Comparison of ENCODE assay signal across 13 cellular contexts in genomic region chr10:62760401-62760800, GRCh38. TPM values are rescaled to one million over a fixed set of nuclear protein-coding genes. Genes with fewer than 3 reads are reported as not detected.
DNase-seq lines count a peak whose midpoint lies in the region; ATAC-seq and TF ChIP-seq lines count a peak whose summit lies in the region.
"Had no signal": no experiment of that assay in that cellular context is flagged by ENCODE, and none has a peak within 500 bp of the region (broad histone marks: within the 10 kb centered on the region; RNA-seq: fewer than 3 reads in every experiment).

No MANE protein-coding gene starts in this region.

- no peak overlapping the region for H3K4me3 ChIP-seq in BLaER1 treated with 17β-estradiol and CSF1 and Interleukin-3, amounts not matched to agents 10 nM and 100 nM
- H3K4me3 ChIP-seq in right cardiac atrium (ENCODE audit: low read length) = no peak overlapping the region
- H3K4me3 ChIP-seq in neutrophil (ENCODE audit: low read depth in 1 of 2, low read length in 1 of 2) = no peak overlapping the region

- CTCF ChIA-PET in activated naive CD4-positive, alpha-beta T cell treated with anti-CD3 and anti-CD28 coated beads for 36 hours (lab: Charles Lee) = interaction anchor here (0.8 to 2.1 kb wide), 3 partner anchors 11 to 46 kb away, joined by 6 to 7 read pairs (median 6); no protein-coding TSS in a partner anchor

- no peaks in the 10 kb centered on the region for H3K9me3 Mint-ChIP-seq in activated naive CD4-positive, alpha-beta T cell treated with anti-CD3 and anti-CD28 coated beads for 36 hours
- H3K9me3 Mint-ChIP-seq: naive thymus-derived CD8-positive, alpha-beta T cell had no signal

- DNase-seq in NOMO-1 treated with dmso at 0.1 percent for 144 hours (lab: John Stamatoyannopoulos, UW; ENCODE audit: unreplicated experiment) (peak; percentile 24), right cardiac atrium (peak; percentile 36 to 54 (median 48)), NCI-H146 (lab: John Stamatoyannopoulos, UW) (no peak), ACHN (no peak)
- no peak for DNase-seq in activated naive CD4-positive, alpha-beta T cell treated with anti-CD3 and anti-CD28 coated beads for 36 hours
- DNase-seq: activated CD4-positive, alpha-beta T cell treated with anti-CD3 and anti-CD28 coated beads, Interleukin-2, amount 50 U/mL, for 4 hours; naive thymus-derived CD8-positive, alpha-beta T cell; NCI-H2081; NCI-H69; T1000 had no signal

- ATAC-seq in right cardiac atrium = peak; percentile 53 to 79
- ATAC-seq in HG02623 (IDR thresholded peaks at IDR 0.05; ENCODE audit: unreplicated experiment) = no peak

- peaks cover 24% of the 10 kb centered on the region for H3K4me1 Mint-ChIP-seq in activated naive CD4-positive, alpha-beta T cell treated with anti-CD3 and anti-CD28 coated beads for 36 hours (ENCODE audit: low read depth)

- H3K27me3 Mint-ChIP-seq in activated naive CD4-positive, alpha-beta T cell treated with anti-CD3 and anti-CD28 coated beads for 36 hours (ENCODE audit: low read depth) = no peaks in the 10 kb centered on the region
- H3K27me3 Mint-ChIP-seq: naive thymus-derived CD8-positive, alpha-beta T cell had no signal

- in situ Hi-C loops in ACHN (cut with HindIII; ENCODE audit: low pct_ligation_motif_present, low pct_unique_long_range_greater_than_20kb, low sequenced_read_pairs) = no loop called here

- intact Hi-C loops in right cardiac atrium (cut with DNase I) = loop anchor here in 1 of 4 donors (5.0 kb wide), 1 partner anchor 57 kb away; the partner anchor contains the start of gene EGR2
- intact Hi-C loops in activated naive CD4-positive, alpha-beta T cell treated with anti-CD3 and anti-CD28 coated beads for 36 hours (cut with micrococcal nuclease) = no loop called here

- H3K27me3 ChIP-seq in BLaER1 treated with 17β-estradiol and CSF1 and Interleukin-3, amounts not matched to agents 10 nM and 100 nM = no peaks in the 10 kb centered on the region
- H3K27me3 ChIP-seq in right cardiac atrium (ENCODE audit: control insufficient read depth, insufficient read depth) (no peaks in the 10 kb centered on the region), neutrophil (peaks cover 36% of the 10 kb centered on the region)

- H3K27ac Mint-ChIP-seq in activated naive CD4-positive, alpha-beta T cell treated with anti-CD3 and anti-CD28 coated beads for 36 hours = no peak overlapping the region

- peak overlapping the region in 4 of 11 experiments; percentile 1 to 34 (median 18); a peak in 5 of 22 replicates for H3K9ac ChIP-seq in BLaER1 treated with 17β-estradiol and CSF1 and Interleukin-3, amounts not matched to agents 10 nM and 100 nM

- peaks cover 17 to 57% (median 26%) of the 10 kb centered on the region in 10 experiments for H3K4me1 ChIP-seq in BLaER1 treated with 17β-estradiol and CSF1 and Interleukin-3, amounts not matched to agents 10 nM and 100 nM
- H3K4me1 ChIP-seq in right cardiac atrium (ENCODE audit: control insufficient read depth, insufficient read depth, low read length) (peaks cover 10% of the 10 kb centered on the region), neutrophil (ENCODE audit: control insufficient read depth in 1 of 2, insufficient read depth in 1 of 2, low read depth in 1 of 2, low read length in 1 of 2) (peaks cover 16 to 20% of the 10 kb centered on the region in 2 experiments)

- 55% methylated on average over 14 of the region's 14 CpGs for WGBS in right cardiac atrium

- peak overlapping the region in 7 of 11 experiments; percentile 31 to 73 (median 57); a peak in 12 of 22 replicates for H3K27ac ChIP-seq in BLaER1 treated with 17β-estradiol and CSF1 and Interleukin-3, amounts not matched to agents 10 nM and 100 nM
- H3K27ac ChIP-seq in right cardiac atrium (ENCODE audit: low read length) = peak overlapping the region; percentile 67
- peak overlapping the region; percentile 48 for H3K27ac ChIP-seq in neutrophil

- no peaks in the 10 kb centered on the region for H4K20me1 ChIP-seq in BLaER1 treated with 17β-estradiol and CSF1 and Interleukin-3, amounts not matched to agents 10 nM and 100 nM

- no peaks in the 10 kb centered on the region for H3K9me3 ChIP-seq in BLaER1 treated with 17β-estradiol and CSF1 and Interleukin-3, amounts not matched to agents 10 nM and 100 nM (replicated peaks in 1 of 11)
- no peaks in the 10 kb centered on the region for H3K9me3 ChIP-seq in right cardiac atrium (ENCODE audit: control insufficient read depth, low read length)
- no peaks in the 10 kb centered on the region for H3K9me3 ChIP-seq in neutrophil

- no peaks in the 10 kb centered on the region for H3K36me3 Mint-ChIP-seq in activated naive CD4-positive, alpha-beta T cell treated with anti-CD3 and anti-CD28 coated beads for 36 hours (ENCODE audit: low read depth)
- H3K36me3 Mint-ChIP-seq: naive thymus-derived CD8-positive, alpha-beta T cell had no signal

- no peak overlapping the region for H3K4me3 Mint-ChIP-seq in activated naive CD4-positive, alpha-beta T cell treated with anti-CD3 and anti-CD28 coated beads for 36 hours
- H3K4me3 Mint-ChIP-seq: naive thymus-derived CD8-positive, alpha-beta T cell had no signal

- no peak for TF ChIP-seq CTCF in neutrophil (IDR thresholded peaks at IDR 0.05)

- H3K4me2 ChIP-seq in BLaER1 treated with 17β-estradiol and CSF1 and Interleukin-3, amounts not matched to agents 10 nM and 100 nM = peak overlapping the region; percentile 4 to 81 (median 59); a peak in 17 of 22 replicates

- H3K36me3 ChIP-seq in BLaER1 treated with 17β-estradiol and CSF1 and Interleukin-3, amounts not matched to agents 10 nM and 100 nM = no peaks in the 10 kb centered on the region
- H3K36me3 ChIP-seq in neutrophil = no peaks in the 10 kb centered on the region

RNA-seq across cellular contexts. Expression of gene ADO, which starts 44.1 kb away (rescaled TPM):
- 10 to 100 TPM; 21.8 to 30.9 (median 25.5) TPM for total RNA-seq in right cardiac atrium
- polyA plus RNA-seq in right cardiac atrium = 12.7 TPM
- 10 to 100 TPM; 24.9 to 26.2 TPM for total RNA-seq in activated naive CD4-positive, alpha-beta T cell treated with anti-CD3 and anti-CD28 coated beads for 36 hours

RNA-seq across cellular contexts. Expression of gene EGR2, which starts 55.8 kb away (rescaled TPM):
- total RNA-seq in right cardiac atrium = 1 to 10 TPM in 3 of 4 donors, under 1 TPM in 1; 0.54 to 4.7 (median 1.6) TPM
- 13.7 TPM for polyA plus RNA-seq in right cardiac atrium
- 10 to 100 TPM; 18.5 to 21.4 TPM for total RNA-seq in activated naive CD4-positive, alpha-beta T cell treated with anti-CD3 and anti-CD28 coated beads for 36 hours

Comparison
In these comparisons a context has a peak if more than half of its experiments do, and no peak if none do; other contexts are left out.
1. DNase-seq: peak in NOMO-1 treated with dmso at 0.1 percent for 144 hours (single experiment) and right cardiac atrium (3 of 3); none in NCI-H146 (single experiment), ACHN (single experiment) and activated naive CD4-positive, alpha-beta T cell treated with anti-CD3 and anti-CD28 coated beads for 36 hours (single experiment).
2. Peak in every context shown above with its lines, with median percentiles within 50 percentile points of each other: H3K27ac ChIP-seq.